Comparison of ENCODE assay signal across 19 cellular contexts in the genomic region with DNA sequence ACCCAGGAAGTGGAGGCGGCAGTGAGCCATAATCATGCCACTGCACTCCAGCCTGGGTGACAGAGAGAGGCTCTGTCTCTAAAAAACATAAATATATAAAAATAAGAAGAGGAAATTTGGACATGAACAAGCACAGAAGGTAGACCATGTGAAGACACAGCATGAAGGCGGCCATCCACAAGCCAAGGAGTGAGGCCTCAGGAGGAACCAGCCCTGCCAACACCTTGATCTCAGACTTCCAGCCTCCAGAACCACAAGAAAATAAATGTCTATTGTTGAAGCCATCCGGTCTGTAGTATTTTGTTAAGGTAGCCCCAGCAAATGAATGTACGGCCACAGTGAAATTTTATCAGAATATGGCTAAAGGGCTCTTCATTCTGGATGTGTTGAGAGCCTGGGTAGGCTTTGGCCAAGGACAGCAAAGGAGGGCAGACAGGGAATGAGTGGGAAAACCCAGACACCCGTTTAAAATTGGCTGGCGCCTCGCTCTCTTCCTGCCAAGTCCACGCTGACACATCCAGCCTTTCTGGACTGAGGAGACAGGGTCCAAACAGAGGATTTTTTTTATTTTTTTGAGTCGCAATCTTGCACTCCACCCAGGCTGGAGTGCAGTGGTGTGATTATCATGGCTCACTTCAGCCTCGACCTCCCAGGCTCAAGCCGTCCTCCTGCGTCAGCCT. TPM values are rescaled to one million over a fixed set of nuclear protein-coding genes. Genes with fewer than 3 reads are reported as not detected.
"Had no signal": no experiment of that assay in that cellular context is flagged by ENCODE, and none has a peak within 500 bp of the region (broad histone marks: within the 10 kb centered on the region; RNA-seq: fewer than 3 reads in every experiment).

No MANE protein-coding gene starts in this region.

- DNase-seq: activated CD4-positive, alpha-beta T cell treated with anti-CD3 and anti-CD28 coated beads, Interleukin-2, amount 50 U/mL, for 1 hour; activated CD4-positive, CD25-positive, alpha-beta regulatory T cell treated with anti-CD3 and anti-CD28 coated beads, Interleukin-2, amount 50 U/mL, for 72 hours; activated CD8-positive, alpha-beta memory T cell treated with anti-CD3 and anti-CD28 coated beads for 24 hours; activated gamma-delta T cell treated with Interleukin-2 at 50 U/mL for 16 hours; mammary epithelial cell; ovary; spleen; stimulated activated CD4-positive, alpha-beta T cell treated with anti-CD3 and anti-CD28 coated beads, Interleukin-4, amount 100 ng/mL, for 4 hours; T-helper 2 cell; tibial artery; uterus had no signal

- H3K27ac Mint-ChIP-seq: activated naive CD8-positive, alpha-beta T cell; activated T-helper 1 cell treated with anti-CD3 and anti-CD28 coated beads, Interleukin-12 subunit alpha, Interleukin-12 subunit beta, Interleukin-2, Interleukin-4 antibody, amounts not matched to agents 30 ng/mL and 10 ng/mL and 1 ng/mL, durations not matched to agents 14 hours and 24 hours and 36 hours; stimulated activated memory B cell treated with anti-CD40 and anti-IgM and Interleukin-4, amounts not matched to agents 10 μg/mL and 1 μg/mL and 100 μg/mL, for 72 hours had no signal

- H3K4me3 ChIP-seq: coronary artery, ovary, spleen, tibial artery, uterus had no signal

- H3K27ac ChIP-seq: coronary artery, ovary, spleen, tibial artery, uterus, VCaP had no signal

- H3K36me3 ChIP-seq: ovary, spleen, tibial artery, uterus had no signal

- H3K4me3 Mint-ChIP-seq: activated naive CD8-positive, alpha-beta T cell; activated T-helper 1 cell treated with anti-CD3 and anti-CD28 coated beads, Interleukin-12 subunit alpha, Interleukin-12 subunit beta, Interleukin-2, Interleukin-4 antibody, amounts not matched to agents 30 ng/mL and 10 ng/mL and 1 ng/mL, durations not matched to agents 14 hours and 24 hours and 36 hours; stimulated activated memory B cell treated with anti-CD40 and anti-IgM and Interleukin-4, amounts not matched to agents 10 μg/mL and 1 μg/mL and 100 μg/mL, for 72 hours had no signal

- H3K9me3 Mint-ChIP-seq: activated T-helper 1 cell treated with anti-CD3 and anti-CD28 coated beads, Interleukin-12 subunit alpha, Interleukin-12 subunit beta, Interleukin-2, Interleukin-4 antibody, amounts not matched to agents 30 ng/mL and 10 ng/mL and 1 ng/mL, durations not matched to agents 14 hours and 24 hours and 36 hours; stimulated activated memory B cell treated with anti-CD40 and anti-IgM and Interleukin-4, amounts not matched to agents 10 μg/mL and 1 μg/mL and 100 μg/mL, for 72 hours had no signal

- H3K27me3 Mint-ChIP-seq: activated naive CD8-positive, alpha-beta T cell had no signal

- H3K9me3 ChIP-seq: ovary, spleen, tibial artery, uterus had no signal

- ATAC-seq: left lobe of liver; stimulated activated memory B cell treated with anti-CD40 and anti-IgM and Interleukin-4, amounts not matched to agents 10 μg/mL and 1 μg/mL and 100 μg/mL, for 72 hours had no signal

- H3K4me1 Mint-ChIP-seq: stimulated activated memory B cell treated with anti-CD40 and anti-IgM and Interleukin-4, amounts not matched to agents 10 μg/mL and 1 μg/mL and 100 μg/mL, for 72 hours had no signal

- H3K4me1 ChIP-seq: spleen, uterus had no signal

- H3K36me3 Mint-ChIP-seq: activated naive CD8-positive, alpha-beta T cell; stimulated activated memory B cell treated with anti-CD40 and anti-IgM and Interleukin-4, amounts not matched to agents 10 μg/mL and 1 μg/mL and 100 μg/mL, for 72 hours had no signal

- H3K27me3 ChIP-seq: ovary, tibial artery, uterus had no signal

RNA-seq across cellular contexts. Expression of a gene that starts 13.0 kb away (rescaled TPM):
- total RNA-seq: epithelial cell of proximal tubule, left lobe of liver, mammary epithelial cell, subcutaneous adipose tissue had no signal
